ENCODE assay signal across 17 cellular contexts in genomic region chr21:45493401-45494001, GRCh38. TPM values are rescaled to one million over a fixed set of nuclear protein-coding genes. Genes with fewer than 3 reads are reported as not detected.
DNase-seq lines count a peak whose midpoint lies in the region; ATAC-seq, FAIRE-seq and TF ChIP-seq lines count a peak whose summit lies in the region.
"Had no signal": no experiment of that assay in that cellular context is flagged by ENCODE, and none has a peak within 500 bp of the region (broad histone marks: within the 10 kb centered on the region; RNA-seq: fewer than 3 reads in every experiment).

No MANE protein-coding gene starts in this region.

- H3K36me3 ChIP-seq in BLaER1 treated with 17β-estradiol and CSF1 and Interleukin-3, amounts not matched to agents 10 nM and 100 nM, result peaks cover 0 to 41% (median 0%) of the 10 kb centered on the region in 11 experiments; a peak in 10 of 22 replicates
- H3K36me3 ChIP-seq in RWPE2 (ENCODE audit: low read depth) (no peaks in the 10 kb centered on the region), HepG2 (replicated peaks in 1 of 2; ENCODE audit: control insufficient read depth in 1 of 2, insufficient read depth in 2 of 2, low read length in 2 of 2) (peaks cover 15 to 33% of the 10 kb centered on the region in 2 experiments), neutrophil (peaks cover 77% of the 10 kb centered on the region)

- no peak for TF ChIP-seq RAD21 in HepG2 (CRISPR knock-in tag; IDR thresholded peaks at IDR 0.05)

- H4K20me1 ChIP-seq in BLaER1 treated with 17β-estradiol and CSF1 and Interleukin-3, amounts not matched to agents 10 nM and 100 nM, result peaks cover 0 to 10% (median 0%) of the 10 kb centered on the region in 11 experiments; a peak in 3 of 22 replicates
- H4K20me1 ChIP-seq in HepG2 (ENCODE audit: insufficient read depth, low read length), result no peaks in the 10 kb centered on the region

- BruUV-seq in HepG2 (replicated peaks; lab: Mats Ljungman, UMichigan), result no TSS peak

- no peaks in the 10 kb centered on the region for H3K79me2 ChIP-seq in HepG2 (ENCODE audit: insufficient read depth, low read length)

- peak overlapping the region in 9 of 11 experiments; percentile 12 to 70 (median 59); a peak in 18 of 22 replicates for H3K4me2 ChIP-seq in BLaER1 treated with 17β-estradiol and CSF1 and Interleukin-3, amounts not matched to agents 10 nM and 100 nM
- no peak overlapping the region for H3K4me2 ChIP-seq in HepG2 (ENCODE audit: low read depth, low read length)
- H3K4me2 ChIP-seq: GM23338 had no signal

- peaks cover 4 to 16% (median 11%) of the 10 kb centered on the region in 11 experiments; a peak in 21 of 22 replicates for H3K9me3 ChIP-seq in BLaER1 treated with 17β-estradiol and CSF1 and Interleukin-3, amounts not matched to agents 10 nM and 100 nM (replicated peaks in 1 of 11)
- no peaks in the 10 kb centered on the region for H3K9me3 ChIP-seq in RWPE2 (ENCODE audit: severe bottlenecking)
- no peaks in the 10 kb centered on the region for H3K9me3 ChIP-seq in HepG2 (ENCODE audit: low read length)
- no peaks in the 10 kb centered on the region for H3K9me3 ChIP-seq in neutrophil
- H3K9me3 ChIP-seq: HAP-1 had no signal

- CTCF ChIA-PET in HepG2 (lab: Yijun Ruan, JAX; ENCODE audit: low intra/inter-chr PET ratio, low total read pairs), result no interaction called here

- H2AFZ ChIP-seq in HepG2 (ENCODE audit: low read length), result no peak overlapping the region
- H2AFZ ChIP-seq: GM23338 had no signal

- H3K4me3 ChIP-seq in BLaER1 treated with 17β-estradiol and CSF1 and Interleukin-3, amounts not matched to agents 10 nM and 100 nM, result no peak overlapping the region
- no peak overlapping the region for H3K4me3 ChIP-seq in RWPE2 (ENCODE audit: severe bottlenecking)
- no peak overlapping the region for H3K4me3 ChIP-seq in HepG2 (replicated peaks in 1 of 3; ENCODE audit: insufficient read depth in 1 of 3, low read depth in 2 of 3, low read length in 3 of 3)
- no peak overlapping the region for H3K4me3 ChIP-seq in neutrophil (ENCODE audit: low read depth in 1 of 2, low read length in 1 of 2)
- H3K4me3 ChIP-seq: GM23338, HAP-1 had no signal

- WGBS in HepG2 (ENCODE audit: low lambda C conversion rate), result 92% methylated on average over 5 of the region's 21 CpGs

- peak overlapping the region in 6 of 11 experiments; percentile 9 to 56 (median 25); a peak in 7 of 22 replicates for H3K9ac ChIP-seq in BLaER1 treated with 17β-estradiol and CSF1 and Interleukin-3, amounts not matched to agents 10 nM and 100 nM
- no peak overlapping the region for H3K9ac ChIP-seq in HepG2 (ENCODE audit: insufficient read depth, low read depth, low read length)

- FAIRE-seq in HepG2 (lab: Jason Lieb, UNC), result no peak
- FAIRE-seq: D721Med, GM12891, H54 had no signal

- in situ Hi-C loops in HepG2 (cut with HindIII; ENCODE audit: extremely low pct_ligation_motif_present, low pct_unique_long_range_greater_than_20kb) (no loop called here), GM13976 (cut with MboI; ENCODE audit: low sequenced_read_pairs, unreplicated experiment) (no loop called here)

- DNase-seq in RWPE2 (ENCODE audit: low spot score) (no peak), HepG2 (ENCODE audit: low spot score) (no peak), DMS79 (lab: John Stamatoyannopoulos, UW) (no peak), NCI-H2227 treated with DMSO at 0.1 percent for 48 hours (lab: John Stamatoyannopoulos, UW) (no peak), GM13976 (ENCODE audit: low spot score) (no peak)
- DNase-seq: CD4-positive, alpha-beta T cell; CD8-positive, alpha-beta memory T cell; DMS 273 treated with DMSO at 0.1 percent for 48 hours; DMS79 treated with DMSO at 0.1 percent for 48 hours; GF-D8 had no signal

- peaks cover 13 to 49% (median 39%) of the 10 kb centered on the region in 10 experiments for H3K4me1 ChIP-seq in BLaER1 treated with 17β-estradiol and CSF1 and Interleukin-3, amounts not matched to agents 10 nM and 100 nM
- H3K4me1 ChIP-seq in RWPE2 (ENCODE audit: insufficient read depth, poor library complexity, severe bottlenecking), result no peaks in the 10 kb centered on the region
- H3K4me1 ChIP-seq in HepG2 (ENCODE audit: insufficient read depth, low read length), result no peaks in the 10 kb centered on the region; the same call in 1 of the 2 replicates
- peaks cover 20 to 34% of the 10 kb centered on the region in 2 experiments for H3K4me1 ChIP-seq in neutrophil (ENCODE audit: control insufficient read depth in 1 of 2, insufficient read depth in 1 of 2, low read depth in 1 of 2, low read length in 1 of 2)
- H3K4me1 ChIP-seq: HAP-1 had no signal

- no peak overlapping the region for H3K27ac ChIP-seq in BLaER1 treated with 17β-estradiol and CSF1 and Interleukin-3, amounts not matched to agents 10 nM and 100 nM
- H3K27ac ChIP-seq in RWPE2 (ENCODE audit: poor library complexity, severe bottlenecking) (no peak overlapping the region), HepG2 (ENCODE audit: extremely low read length, insufficient read depth, low read length) (no peak overlapping the region), neutrophil (peak overlapping the region; percentile 5)

- TF ChIP-seq CTCF in RWPE2 (IDR thresholded peaks at IDR 0.05; ENCODE audit: poor library complexity, severe bottlenecking), result no peak
- TF ChIP-seq CTCF in HepG2 (CRISPR knock-in tag; IDR thresholded peaks at IDR 0.05), result no peak
- no peak for TF ChIP-seq CTCF in neutrophil (IDR thresholded peaks at IDR 0.05)
- no peak for TF ChIP-seq CTCF in GM13976 (IDR thresholded peaks at IDR 0.05; ENCODE audit: borderline replicate concordance, control extremely low read depth, extremely low read depth, insufficient read depth, missing control alignments)

- intact Hi-C loops in HepG2 (cut with micrococcal nuclease; ENCODE audit: unreplicated experiment), result no loop called here

- POLR2A ChIA-PET in HepG2 (lab: Yijun Ruan, JAX), result no interaction called here

- no peaks in the 10 kb centered on the region for H3K27me3 ChIP-seq in BLaER1 treated with 17β-estradiol and CSF1 and Interleukin-3, amounts not matched to agents 10 nM and 100 nM
- H3K27me3 ChIP-seq in RWPE2 (ENCODE audit: insufficient read depth, poor library complexity, severe bottlenecking), result no peaks in the 10 kb centered on the region
- H3K27me3 ChIP-seq in HepG2 (ENCODE audit: control insufficient read depth in 1 of 2, insufficient read depth in 2 of 2, low read length in 2 of 2), result no peaks in the 10 kb centered on the region
- no peaks in the 10 kb centered on the region for H3K27me3 ChIP-seq in neutrophil

- TF ChIP-seq POLR2A in HepG2 (IDR thresholded peaks at IDR 0.05; ENCODE audit: insufficient read depth in 1 of 2, low read depth in 2 of 2, low read length in 2 of 2), result no peak

- 0 out of 3 replicates have a peak, but pooled peaks have one; percentile 18 for ATAC-seq in RWPE2 (ENCODE audit: low read depth)
- ATAC-seq in HepG2, result no peak
- ATAC-seq: GM23338 had no signal

- TF ChIP-seq EP300 in HepG2 (IDR thresholded peaks at IDR 0.05; ENCODE audit: low read depth in 2 of 2, low read length in 2 of 2) (no peak), HepG2 (CRISPR knock-in tag; IDR thresholded peaks at IDR 0.05; ENCODE audit: borderline replicate concordance) (no peak)

TF ChIP-seq in HepG2, 621 proteins besides CTCF, POLR2A, EP300 and RAD21:
- TF ChIP-seq FOXO1 (CRISPR knock-in tag; IDR thresholded peaks at IDR 0.05), result no peak
- peak; percentile 16 for TF ChIP-seq AGO2 (optimal IDR thresholded peaks at IDR 0.05; ENCODE audit: low read depth, low read length)

RNA-seq across cellular contexts. Expression of gene SLC19A1, which starts 48.7 kb away (rescaled TPM):
- total RNA-seq in HepG2 (2016; rRNA removed; fragmentation: Illumina TruSeq; extraction: Trizol), result 12.6 and 21.8 TPM in 2 replicates
- total RNA-seq in HepG2 (2016; cell fraction: cytosol; rRNA removed; fragmentation: Illumina TruSeq; extraction: Trizol; ENCODE audit: low read depth), result 4.8 and 5.6 TPM in 2 replicates
- total RNA-seq in HepG2 (2016; cell fraction: insoluble cytoplasmic fraction; rRNA removed; fragmentation: Illumina TruSeq; extraction: Trizol), result 11.0 and 23.6 TPM in 2 replicates
- total RNA-seq in HepG2 (2016; cell fraction: membrane; rRNA removed; fragmentation: Illumina TruSeq; extraction: Trizol), result 10.8 TPM in 2 replicates
- total RNA-seq in HepG2 (2016; cell fraction: nucleus; rRNA removed; fragmentation: Illumina TruSeq; extraction: Trizol), result 21.2 and 27.4 TPM in 2 replicates
- polyA plus RNA-seq in HepG2 (2011; rRNA removed), result 23.0 and 31.0 TPM in 2 replicates
- 14.5 and 24.7 TPM in 2 replicates for polyA plus RNA-seq in HepG2 (2011; cell fraction: cytosol; rRNA removed)
- 49.0 and 62.1 TPM in 2 replicates for polyA plus RNA-seq in HepG2 (2011; cell fraction: nucleus; rRNA removed)
- 18.0 and 36.8 TPM in 2 replicates for polyA plus RNA-seq in HepG2 (2012)
- 3.7 and 4.0 TPM in 2 replicates for polyA plus RNA-seq in HepG2 (2016; cell fraction: cytosol; fragmentation: Illumina TruSeq; extraction: Trizol; ENCODE audit: low read depth)
- polyA plus RNA-seq in HepG2 (2016; cell fraction: insoluble cytoplasmic fraction; fragmentation: Illumina TruSeq; extraction: Trizol; ENCODE audit: low read depth), result 11.1 and 13.0 TPM in 2 replicates
- polyA plus RNA-seq in HepG2 (2016; cell fraction: membrane; fragmentation: Illumina TruSeq; extraction: Trizol; ENCODE audit: low read depth), result 6.4 and 7.2 TPM in 2 replicates
- polyA plus RNA-seq in HepG2 (2016; cell fraction: nucleus; fragmentation: Illumina TruSeq; extraction: Trizol; ENCODE audit: insufficient read depth, low read depth), result 44.5 and 46.0 TPM in 2 replicates
- polyA minus RNA-seq in HepG2 (2011; rRNA and poly(A)+ RNA removed; ENCODE audit: low replicate concordance), result 42.0 and 128 TPM in 2 replicates
- polyA minus RNA-seq in HepG2 (2011; cell fraction: cytosol; rRNA and poly(A)+ RNA removed), result 32.2 and 34.4 TPM in 2 replicates
- polyA minus RNA-seq in HepG2 (2011; cell fraction: nucleus; rRNA and poly(A)+ RNA removed), result 12.2 and 14.7 TPM in 2 replicates
